Comparison of ENCODE assay signal across 19 cellular contexts in genomic region chr15:57500256-57500655, GRCh38.
"Had no signal": no experiment of that assay in that cellular context is flagged by ENCODE, and none has a peak within 500 bp of the region (broad histone marks: within the 10 kb centered on the region; RNA-seq: fewer than 3 reads in every experiment).

No MANE protein-coding gene starts in this region.

- H3K27me3 Mint-ChIP-seq: activated CD4-positive, alpha-beta memory T cell treated with anti-CD3 and anti-CD28 coated beads for 36 hours; activated CD4-positive, alpha-beta T cell treated with anti-CD3 and anti-CD28 coated beads for 36 hours; stimulated activated naive B cell treated with anti-CD40 and anti-IgM and Interleukin-4, amounts not matched to agents 10 μg/mL and 1 μg/mL and 100 μg/mL, for 72 hours had no signal

- H3K9me3 Mint-ChIP-seq: activated CD4-positive, alpha-beta memory T cell treated with anti-CD3 and anti-CD28 coated beads for 36 hours; activated T-helper 17 cell treated with anti-CD3 and anti-CD28 coated beads, Interleukin-2, amount 50 U/mL, for 72 hours; central memory CD8-positive, alpha-beta T cell; stimulated activated naive B cell treated with anti-CD40 and anti-IgM and Interleukin-4, amounts not matched to agents 10 μg/mL and 1 μg/mL and 100 μg/mL, for 72 hours had no signal

- H3K4me1 Mint-ChIP-seq: activated CD4-positive, alpha-beta T cell treated with anti-CD3 and anti-CD28 coated beads for 36 hours; central memory CD8-positive, alpha-beta T cell had no signal

- H3K4me3 Mint-ChIP-seq: activated CD4-positive, alpha-beta memory T cell treated with anti-CD3 and anti-CD28 coated beads for 36 hours; activated CD4-positive, alpha-beta T cell treated with anti-CD3 and anti-CD28 coated beads for 36 hours; activated T-helper 17 cell treated with anti-CD3 and anti-CD28 coated beads, Interleukin-2, amount 50 U/mL, for 72 hours; central memory CD8-positive, alpha-beta T cell; stimulated activated naive B cell treated with anti-CD40 and anti-IgM and Interleukin-4, amounts not matched to agents 10 μg/mL and 1 μg/mL and 100 μg/mL, for 72 hours had no signal

- H3K27me3 ChIP-seq: brain microvascular endothelial cell, gastroesophageal sphincter, heart right ventricle, SJSA1, tibial artery had no signal

- H3K9me3 ChIP-seq: gastroesophageal sphincter, heart right ventricle, lower lobe of right lung, SJSA1, tibial artery had no signal

- H3K4me3 ChIP-seq: coronary artery, gastroesophageal sphincter, heart right ventricle, lower lobe of right lung, SJSA1, tibial artery had no signal

- H3K27ac Mint-ChIP-seq: activated CD4-positive, alpha-beta memory T cell treated with anti-CD3 and anti-CD28 coated beads for 36 hours; activated CD4-positive, alpha-beta T cell treated with anti-CD3 and anti-CD28 coated beads for 36 hours; activated T-helper 17 cell treated with anti-CD3 and anti-CD28 coated beads, Interleukin-2, amount 50 U/mL, for 72 hours; stimulated activated naive B cell treated with anti-CD40 and anti-IgM and Interleukin-4, amounts not matched to agents 10 μg/mL and 1 μg/mL and 100 μg/mL, for 72 hours had no signal

- H3K36me3 ChIP-seq: brain microvascular endothelial cell, gastroesophageal sphincter, heart right ventricle, lower lobe of right lung, SJSA1, tibial artery, WERI-Rb-1 had no signal

- H3K36me3 Mint-ChIP-seq: activated CD4-positive, alpha-beta memory T cell treated with anti-CD3 and anti-CD28 coated beads for 36 hours; stimulated activated naive B cell treated with anti-CD40 and anti-IgM and Interleukin-4, amounts not matched to agents 10 μg/mL and 1 μg/mL and 100 μg/mL, for 72 hours had no signal

- H3K27ac ChIP-seq: brain microvascular endothelial cell, gastroesophageal sphincter, lower lobe of right lung, SJSA1, WERI-Rb-1 had no signal

- ATAC-seq: activated CD4-positive, alpha-beta T cell treated with anti-CD3 and anti-CD28 coated beads for 36 hours; activated T-helper 17 cell treated with anti-CD3 and anti-CD28 coated beads, Interleukin-2, amount 50 U/mL, for 72 hours; esophagus mucosa; gastroesophageal sphincter; lower lobe of right lung; stimulated activated naive B cell treated with anti-CD40 and anti-IgM and Interleukin-4, amounts not matched to agents 10 μg/mL and 1 μg/mL and 100 μg/mL, for 72 hours had no signal

- DNase-seq: activated CD4-positive, alpha-beta memory T cell treated with anti-CD3 and anti-CD28 coated beads for 36 hours; activated CD4-positive, alpha-beta T cell treated with anti-CD3 and anti-CD28 coated beads for 36 hours; activated naive CD4-positive, alpha-beta T cell; activated T-cell treated with anti-CD3 and anti-CD28 coated beads, Interleukin-2, amount 50 U/mL, for 1 hour; brain microvascular endothelial cell; heart right ventricle; left cardiac atrium; lower lobe of right lung; occipital lobe; stimulated activated naive B cell treated with anti-CD40 and anti-IgM and Interleukin-4, amounts not matched to agents 10 μg/mL and 1 μg/mL and 100 μg/mL, for 72 hours; T-helper 2 cell; tibial artery; WERI-Rb-1 had no signal
